In the genomic region with DNA sequence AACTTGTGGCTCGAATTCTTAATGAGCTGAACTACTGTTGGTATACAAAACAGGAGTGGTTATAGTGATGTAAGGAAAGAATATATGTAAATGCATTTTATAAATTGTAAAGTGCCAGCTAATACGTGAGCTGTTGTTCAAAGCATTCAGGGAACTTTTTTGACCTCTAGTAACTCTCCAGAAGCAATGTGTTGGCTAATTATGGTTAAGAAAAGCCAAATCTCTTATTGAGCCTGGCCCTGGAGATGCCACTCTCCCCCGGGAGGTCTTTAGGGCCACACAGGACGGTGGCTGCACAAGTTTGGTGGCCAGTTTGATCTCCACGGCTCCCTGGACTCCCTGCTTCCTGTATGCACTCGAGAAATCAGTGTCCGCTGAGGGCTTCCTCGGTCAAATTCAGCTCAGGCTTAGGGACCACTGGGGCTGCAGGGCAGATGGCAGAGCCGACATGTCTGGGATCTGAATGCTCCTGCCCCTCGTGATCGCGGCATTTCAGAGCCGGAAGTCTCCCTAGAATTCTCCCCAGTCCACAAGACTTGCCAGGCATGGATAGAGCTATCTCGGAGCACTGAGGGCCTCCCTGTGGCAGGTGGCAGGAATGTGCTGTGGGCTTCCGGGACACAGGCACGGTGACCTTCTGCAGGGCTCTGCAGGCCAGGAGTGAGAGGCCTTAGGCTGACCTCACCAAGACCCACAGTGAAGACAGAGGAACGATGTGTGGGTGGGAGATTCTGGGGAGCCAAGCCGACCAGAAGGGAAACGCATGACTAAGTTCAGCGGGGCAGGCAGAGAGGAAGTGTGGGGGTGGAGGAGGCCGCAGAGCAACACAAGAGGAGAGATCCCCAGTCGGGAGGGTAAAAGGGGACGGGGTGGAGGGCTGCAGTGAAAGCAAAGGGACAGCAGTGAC, we compare ENCODE assay signal across 1 cellular context.
TF ChIP-seq lines count a peak whose summit lies in the region.

No MANE protein-coding gene starts in this region.

TF ChIP-seq in GM12878, 131 proteins besides CTCF, POLR2A, EP300 and RAD21 (continued from another document):
- TF ChIP-seq SMAD5 (IDR thresholded peaks at IDR 0.05; ENCODE audit: low read depth) (no peak), CREM (IDR thresholded peaks at IDR 0.05; ENCODE audit: low read depth) (peak; percentile 35; the same call in 1 of the 2 replicates), KLF5 (IDR thresholded peaks at IDR 0.05; ENCODE audit: partially characterized antibody) (no peak), CHD4 (IDR thresholded peaks at IDR 0.05) (no peak), ZNF274 (IDR thresholded peaks at IDR 0.05; ENCODE audit: insufficient read depth, insufficient read length) (no peak), MTA2 (IDR thresholded peaks at IDR 0.05; ENCODE audit: low read depth) (peak; percentile 19; the same call in 1 of the 2 replicates), RELA (IDR thresholded peaks at IDR 0.05; ENCODE audit: borderline replicate concordance, partially characterized antibody) (no peak), IKZF2 (IDR thresholded peaks at IDR 0.05) (peak; percentile 49 to 59; a peak in 3 of 4 replicates), BHLHE40 (IDR thresholded peaks at IDR 0.05; ENCODE audit: borderline replicate concordance in 1 of 2, low read depth in 2 of 2, low read length in 1 of 2) (peak; percentile 87 to 88), TBL1XR1 (IDR thresholded peaks at IDR 0.05; ENCODE audit: low read depth, low read length) (peak; percentile 43; the same call in 1 of the 2 replicates), NFIC (IDR thresholded peaks at IDR 0.05; ENCODE audit: low read depth, low read length) (no peak), SRF (IDR thresholded peaks at IDR 0.05; ENCODE audit: low read depth in 2 of 2, low read length in 2 of 2) (no peak), ETV6 (conservative IDR thresholded peaks at IDR 0.05 in 1 of 2, IDR thresholded peaks at IDR 0.05 in 1 of 2; ENCODE audit: borderline replicate concordance in 1 of 2, low read depth in 1 of 2) (peak in 1 of 2 experiments; percentile 45; a peak in 1 of 4 replicates), GABPA (IDR thresholded peaks at IDR 0.05; ENCODE audit: low read depth) (no peak), GATAD2B (conservative IDR thresholded peaks at IDR 0.05; ENCODE audit: low read depth) (no peak), ATF7 (IDR thresholded peaks at IDR 0.05; ENCODE audit: low read depth) (0 out of 2 replicates have a peak, but pooled peaks have one; percentile 44), CEBPB (IDR thresholded peaks at IDR 0.05; ENCODE audit: borderline replicate concordance in 1 of 2, low read depth in 2 of 2, low read length in 2 of 2) (no peak), CBFB (IDR thresholded peaks at IDR 0.05; ENCODE audit: low read depth) (0 out of 2 replicates have a peak, but pooled peaks have one; percentile 18), TCF7 (IDR thresholded peaks at IDR 0.05; ENCODE audit: borderline replicate concordance) (no peak), HCFC1 (IDR thresholded peaks at IDR 0.05; ENCODE audit: low read length) (no peak), JUND (IDR thresholded peaks at IDR 0.05; ENCODE audit: low read depth, low read length) (no peak), EED (IDR thresholded peaks at IDR 0.05; ENCODE audit: low read depth) (peak; percentile 78), STAT3 (IDR thresholded peaks at IDR 0.05; ENCODE audit: low read depth, low read length) (no peak)
- TF ChIP-seq, protein P1, sequence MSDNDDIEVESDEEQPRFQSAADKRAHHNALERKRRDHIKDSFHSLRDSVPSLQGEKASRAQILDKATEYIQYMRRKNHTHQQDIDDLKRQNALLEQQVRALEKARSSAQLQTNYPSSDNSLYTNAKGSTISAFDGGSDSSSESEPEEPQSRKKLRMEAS (IDR thresholded peaks at IDR 0.05; ENCODE audit: low read depth, low read length) = no peak
- TF ChIP-seq, protein P2, sequence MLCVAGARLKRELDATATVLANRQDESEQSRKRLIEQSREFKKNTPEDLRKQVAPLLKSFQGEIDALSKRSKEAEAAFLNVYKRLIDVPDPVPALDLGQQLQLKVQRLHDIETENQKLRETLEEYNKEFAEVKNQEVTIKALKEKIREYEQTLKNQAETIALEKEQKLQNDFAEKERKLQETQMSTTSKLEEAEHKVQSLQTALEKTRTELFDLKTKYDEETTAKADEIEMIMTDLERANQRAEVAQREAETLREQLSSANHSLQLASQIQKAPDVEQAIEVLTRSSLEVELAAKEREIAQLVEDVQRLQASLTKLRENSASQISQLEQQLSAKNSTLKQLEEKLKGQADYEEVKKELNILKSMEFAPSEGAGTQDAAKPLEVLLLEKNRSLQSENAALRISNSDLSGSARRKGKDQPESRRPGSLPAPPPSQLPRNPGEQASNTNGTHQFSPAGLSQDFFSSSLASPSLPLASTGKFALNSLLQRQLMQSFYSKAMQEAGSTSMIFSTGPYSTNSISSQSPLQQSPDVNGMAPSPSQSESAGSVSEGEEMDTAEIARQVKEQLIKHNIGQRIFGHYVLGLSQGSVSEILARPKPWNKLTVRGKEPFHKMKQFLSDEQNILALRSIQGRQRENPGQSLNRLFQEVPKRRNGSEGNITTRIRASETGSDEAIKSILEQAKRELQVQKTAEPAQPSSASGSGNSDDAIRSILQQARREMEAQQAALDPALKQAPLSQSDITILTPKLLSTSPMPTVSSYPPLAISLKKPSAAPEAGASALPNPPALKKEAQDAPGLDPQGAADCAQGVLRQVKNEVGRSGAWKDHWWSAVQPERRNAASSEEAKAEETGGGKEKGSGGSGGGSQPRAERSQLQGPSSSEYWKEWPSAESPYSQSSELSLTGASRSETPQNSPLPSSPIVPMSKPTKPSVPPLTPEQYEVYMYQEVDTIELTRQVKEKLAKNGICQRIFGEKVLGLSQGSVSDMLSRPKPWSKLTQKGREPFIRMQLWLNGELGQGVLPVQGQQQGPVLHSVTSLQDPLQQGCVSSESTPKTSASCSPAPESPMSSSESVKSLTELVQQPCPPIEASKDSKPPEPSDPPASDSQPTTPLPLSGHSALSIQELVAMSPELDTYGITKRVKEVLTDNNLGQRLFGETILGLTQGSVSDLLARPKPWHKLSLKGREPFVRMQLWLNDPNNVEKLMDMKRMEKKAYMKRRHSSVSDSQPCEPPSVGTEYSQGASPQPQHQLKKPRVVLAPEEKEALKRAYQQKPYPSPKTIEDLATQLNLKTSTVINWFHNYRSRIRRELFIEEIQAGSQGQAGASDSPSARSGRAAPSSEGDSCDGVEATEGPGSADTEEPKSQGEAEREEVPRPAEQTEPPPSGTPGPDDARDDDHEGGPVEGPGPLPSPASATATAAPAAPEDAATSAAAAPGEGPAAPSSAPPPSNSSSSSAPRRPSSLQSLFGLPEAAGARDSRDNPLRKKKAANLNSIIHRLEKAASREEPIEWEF (IDR thresholded peaks at IDR 0.05; ENCODE audit: insufficient replicate concordance, low read depth, low read length) = no peak
- TF ChIP-seq, protein P3, sequence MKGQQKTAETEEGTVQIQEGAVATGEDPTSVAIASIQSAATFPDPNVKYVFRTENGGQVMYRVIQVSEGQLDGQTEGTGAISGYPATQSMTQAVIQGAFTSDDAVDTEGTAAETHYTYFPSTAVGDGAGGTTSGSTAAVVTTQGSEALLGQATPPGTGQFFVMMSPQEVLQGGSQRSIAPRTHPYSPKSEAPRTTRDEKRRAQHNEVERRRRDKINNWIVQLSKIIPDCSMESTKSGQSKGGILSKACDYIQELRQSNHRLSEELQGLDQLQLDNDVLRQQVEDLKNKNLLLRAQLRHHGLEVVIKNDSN (IDR thresholded peaks at IDR 0.05; ENCODE audit: borderline replicate concordance, extremely low read length, insufficient read depth, low read depth, low read length) = no peak
- TF ChIP-seq, protein P4, sequence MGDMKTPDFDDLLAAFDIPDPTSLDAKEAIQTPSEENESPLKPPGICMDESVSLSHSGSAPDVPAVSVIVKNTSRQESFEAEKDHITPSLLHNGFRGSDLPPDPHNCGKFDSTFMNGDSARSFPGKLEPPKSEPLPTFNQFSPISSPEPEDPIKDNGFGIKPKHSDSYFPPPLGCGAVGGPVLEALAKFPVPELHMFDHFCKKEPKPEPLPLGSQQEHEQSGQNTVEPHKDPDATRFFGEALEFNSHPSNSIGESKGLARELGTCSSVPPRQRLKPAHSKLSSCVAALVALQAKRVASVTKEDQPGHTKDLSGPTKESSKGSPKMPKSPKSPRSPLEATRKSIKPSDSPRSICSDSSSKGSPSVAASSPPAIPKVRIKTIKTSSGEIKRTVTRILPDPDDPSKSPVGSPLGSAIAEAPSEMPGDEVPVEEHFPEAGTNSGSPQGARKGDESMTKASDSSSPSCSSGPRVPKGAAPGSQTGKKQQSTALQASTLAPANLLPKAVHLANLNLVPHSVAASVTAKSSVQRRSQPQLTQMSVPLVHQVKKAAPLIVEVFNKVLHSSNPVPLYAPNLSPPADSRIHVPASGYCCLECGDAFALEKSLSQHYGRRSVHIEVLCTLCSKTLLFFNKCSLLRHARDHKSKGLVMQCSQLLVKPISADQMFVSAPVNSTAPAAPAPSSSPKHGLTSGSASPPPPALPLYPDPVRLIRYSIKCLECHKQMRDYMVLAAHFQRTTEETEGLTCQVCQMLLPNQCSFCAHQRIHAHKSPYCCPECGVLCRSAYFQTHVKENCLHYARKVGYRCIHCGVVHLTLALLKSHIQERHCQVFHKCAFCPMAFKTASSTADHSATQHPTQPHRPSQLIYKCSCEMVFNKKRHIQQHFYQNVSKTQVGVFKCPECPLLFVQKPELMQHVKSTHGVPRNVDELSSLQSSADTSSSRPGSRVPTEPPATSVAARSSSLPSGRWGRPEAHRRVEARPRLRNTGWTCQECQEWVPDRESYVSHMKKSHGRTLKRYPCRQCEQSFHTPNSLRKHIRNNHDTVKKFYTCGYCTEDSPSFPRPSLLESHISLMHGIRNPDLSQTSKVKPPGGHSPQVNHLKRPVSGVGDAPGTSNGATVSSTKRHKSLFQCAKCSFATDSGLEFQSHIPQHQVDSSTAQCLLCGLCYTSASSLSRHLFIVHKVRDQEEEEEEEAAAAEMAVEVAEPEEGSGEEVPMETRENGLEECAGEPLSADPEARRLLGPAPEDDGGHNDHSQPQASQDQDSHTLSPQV (IDR thresholded peaks at IDR 0.05) = no peak
- TF ChIP-seq, protein P5, sequence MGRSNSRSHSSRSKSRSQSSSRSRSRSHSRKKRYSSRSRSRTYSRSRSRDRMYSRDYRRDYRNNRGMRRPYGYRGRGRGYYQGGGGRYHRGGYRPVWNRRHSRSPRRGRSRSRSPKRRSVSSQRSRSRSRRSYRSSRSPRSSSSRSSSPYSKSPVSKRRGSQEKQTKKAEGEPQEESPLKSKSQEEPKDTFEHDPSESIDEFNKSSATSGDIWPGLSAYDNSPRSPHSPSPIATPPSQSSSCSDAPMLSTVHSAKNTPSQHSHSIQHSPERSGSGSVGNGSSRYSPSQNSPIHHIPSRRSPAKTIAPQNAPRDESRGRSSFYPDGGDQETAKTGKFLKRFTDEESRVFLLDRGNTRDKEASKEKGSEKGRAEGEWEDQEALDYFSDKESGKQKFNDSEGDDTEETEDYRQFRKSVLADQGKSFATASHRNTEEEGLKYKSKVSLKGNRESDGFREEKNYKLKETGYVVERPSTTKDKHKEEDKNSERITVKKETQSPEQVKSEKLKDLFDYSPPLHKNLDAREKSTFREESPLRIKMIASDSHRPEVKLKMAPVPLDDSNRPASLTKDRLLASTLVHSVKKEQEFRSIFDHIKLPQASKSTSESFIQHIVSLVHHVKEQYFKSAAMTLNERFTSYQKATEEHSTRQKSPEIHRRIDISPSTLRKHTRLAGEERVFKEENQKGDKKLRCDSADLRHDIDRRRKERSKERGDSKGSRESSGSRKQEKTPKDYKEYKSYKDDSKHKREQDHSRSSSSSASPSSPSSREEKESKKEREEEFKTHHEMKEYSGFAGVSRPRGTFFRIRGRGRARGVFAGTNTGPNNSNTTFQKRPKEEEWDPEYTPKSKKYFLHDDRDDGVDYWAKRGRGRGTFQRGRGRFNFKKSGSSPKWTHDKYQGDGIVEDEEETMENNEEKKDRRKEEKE (IDR thresholded peaks at IDR 0.05) = no peak
- TF ChIP-seq, protein P6, sequence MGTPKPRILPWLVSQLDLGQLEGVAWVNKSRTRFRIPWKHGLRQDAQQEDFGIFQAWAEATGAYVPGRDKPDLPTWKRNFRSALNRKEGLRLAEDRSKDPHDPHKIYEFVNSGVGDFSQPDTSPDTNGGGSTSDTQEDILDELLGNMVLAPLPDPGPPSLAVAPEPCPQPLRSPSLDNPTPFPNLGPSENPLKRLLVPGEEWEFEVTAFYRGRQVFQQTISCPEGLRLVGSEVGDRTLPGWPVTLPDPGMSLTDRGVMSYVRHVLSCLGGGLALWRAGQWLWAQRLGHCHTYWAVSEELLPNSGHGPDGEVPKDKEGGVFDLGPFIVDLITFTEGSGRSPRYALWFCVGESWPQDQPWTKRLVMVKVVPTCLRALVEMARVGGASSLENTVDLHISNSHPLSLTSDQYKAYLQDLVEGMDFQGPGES (IDR thresholded peaks at IDR 0.05) = no peak
- TF ChIP-seq, protein P7, sequence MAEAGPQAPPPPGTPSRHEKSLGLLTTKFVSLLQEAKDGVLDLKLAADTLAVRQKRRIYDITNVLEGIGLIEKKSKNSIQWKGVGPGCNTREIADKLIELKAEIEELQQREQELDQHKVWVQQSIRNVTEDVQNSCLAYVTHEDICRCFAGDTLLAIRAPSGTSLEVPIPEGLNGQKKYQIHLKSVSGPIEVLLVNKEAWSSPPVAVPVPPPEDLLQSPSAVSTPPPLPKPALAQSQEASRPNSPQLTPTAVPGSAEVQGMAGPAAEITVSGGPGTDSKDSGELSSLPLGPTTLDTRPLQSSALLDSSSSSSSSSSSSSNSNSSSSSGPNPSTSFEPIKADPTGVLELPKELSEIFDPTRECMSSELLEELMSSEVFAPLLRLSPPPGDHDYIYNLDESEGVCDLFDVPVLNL (IDR thresholded peaks at IDR 0.05; ENCODE audit: low read depth, low read length) = no peak
- TF ChIP-seq, protein P8, sequence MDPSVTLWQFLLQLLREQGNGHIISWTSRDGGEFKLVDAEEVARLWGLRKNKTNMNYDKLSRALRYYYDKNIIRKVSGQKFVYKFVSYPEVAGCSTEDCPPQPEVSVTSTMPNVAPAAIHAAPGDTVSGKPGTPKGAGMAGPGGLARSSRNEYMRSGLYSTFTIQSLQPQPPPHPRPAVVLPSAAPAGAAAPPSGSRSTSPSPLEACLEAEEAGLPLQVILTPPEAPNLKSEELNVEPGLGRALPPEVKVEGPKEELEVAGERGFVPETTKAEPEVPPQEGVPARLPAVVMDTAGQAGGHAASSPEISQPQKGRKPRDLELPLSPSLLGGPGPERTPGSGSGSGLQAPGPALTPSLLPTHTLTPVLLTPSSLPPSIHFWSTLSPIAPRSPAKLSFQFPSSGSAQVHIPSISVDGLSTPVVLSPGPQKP (IDR thresholded peaks at IDR 0.05; ENCODE audit: low read depth, low read length) = no peak
